In genomic region chr4:26345541-26345940, GRCh38 we compare ENCODE assay signal across 16 cellular contexts. TPM values are rescaled to one million over a fixed set of nuclear protein-coding genes. Genes with fewer than 3 reads are reported as not detected.
DNase-seq lines count a peak whose midpoint lies in the region; ATAC-seq, FAIRE-seq and TF ChIP-seq lines count a peak whose summit lies in the region.
"Had no signal": no experiment of that assay in that cellular context is flagged by ENCODE, and none has a peak within 500 bp of the region (broad histone marks: within the 10 kb centered on the region; RNA-seq: fewer than 3 reads in every experiment).

No MANE protein-coding gene starts in this region.

- H3K4me1 Mint-ChIP-seq in naive thymus-derived CD8-positive, alpha-beta T cell, result peaks cover 36 to 79% (median 68%) of the 10 kb centered on the region in 4 donors
- H3K4me1 Mint-ChIP-seq in activated naive CD8-positive, alpha-beta T cell treated with anti-CD3 and anti-CD28 coated beads for 36 hours, result peaks cover 51% of the 10 kb centered on the region

- no peak overlapping the region for H2BK5ac ChIP-seq in mesenchymal stem cell (ENCODE audit: low read depth, low read length, poor library complexity, severe bottlenecking)

- peak overlapping the region; percentile 53 for H3K9ac ChIP-seq in adipocyte (ENCODE audit: low read length)
- H3K9ac ChIP-seq in mesenchymal stem cell (ENCODE audit: low read length), result peak overlapping the region; percentile 77
- no peak overlapping the region for H3K9ac ChIP-seq in Karpas-422 (ENCODE audit: low read length)

- H3K23ac ChIP-seq in mesenchymal stem cell (ENCODE audit: low read length in 2 of 2), result no peak overlapping the region

- H4K8ac ChIP-seq in mesenchymal stem cell (ENCODE audit: low read length), result no peak overlapping the region

- H3K9me3 Mint-ChIP-seq in naive thymus-derived CD8-positive, alpha-beta T cell, result no peaks in the 10 kb centered on the region
- no peaks in the 10 kb centered on the region for H3K9me3 Mint-ChIP-seq in activated naive CD8-positive, alpha-beta T cell treated with anti-CD3 and anti-CD28 coated beads for 36 hours
- H3K9me3 Mint-ChIP-seq: stimulated activated naive CD8-positive, alpha-beta T cell treated with anti-CD3 and anti-CD28 coated beads, Interleukin-15, Interleukin-2, amounts not matched to agents 100 ng/mL and 50 ng/mL, for 24 hours had no signal

- H2AFZ ChIP-seq in mesenchymal stem cell (ENCODE audit: low read depth, low read length) (no peak overlapping the region), Karpas-422 (ENCODE audit: low read length) (no peak overlapping the region)

- H3K4me3 ChIP-seq in adipocyte (ENCODE audit: low read length) (peak overlapping the region; percentile 66), mesenchymal stem cell (ENCODE audit: insufficient read depth in 1 of 2, low read depth in 1 of 2, low read length in 2 of 2) (peak overlapping the region in 1 of 2 experiments; percentile 49), Karpas-422 (ENCODE audit: low read length) (no peak overlapping the region)

- no peaks in the 10 kb centered on the region for H3K9me2 ChIP-seq in Karpas-422 (replicated peaks; ENCODE audit: insufficient read depth, low read length)

- WGBS in mesenchymal stem cell, result 100% methylated on average over 3 of the region's 3 CpGs

- H3K27ac ChIP-seq in 22Rv1 (peak overlapping the region; percentile 60), mesenchymal stem cell (ENCODE audit: low read length, poor library complexity, severe bottlenecking) (no peak overlapping the region), Karpas-422 (ENCODE audit: low read length) (no peak overlapping the region)

- TF ChIP-seq CTCF in 22Rv1 (IDR thresholded peaks at IDR 0.05), result no peak

- no peak overlapping the region for H3K4me3 Mint-ChIP-seq in naive thymus-derived CD8-positive, alpha-beta T cell
- H3K4me3 Mint-ChIP-seq in activated naive CD8-positive, alpha-beta T cell treated with anti-CD3 and anti-CD28 coated beads for 36 hours, result no peak overlapping the region
- H3K4me3 Mint-ChIP-seq: activated CD8-positive, alpha-beta T cell treated with anti-CD3 and anti-CD28 coated beads, Interleukin-2, amount 10 ng/mL, durations not matched to agents 7 days and 5 days; stimulated activated naive CD8-positive, alpha-beta T cell treated with anti-CD3 and anti-CD28 coated beads, Interleukin-15, Interleukin-2, amounts not matched to agents 100 ng/mL and 50 ng/mL, for 24 hours had no signal

- H4K20me1 ChIP-seq in Karpas-422 (ENCODE audit: insufficient read depth, low read depth, low read length), result peaks cover 56% of the 10 kb centered on the region

- peaks cover 10% of the 10 kb centered on the region for H3K79me1 ChIP-seq in mesenchymal stem cell (replicated peaks; ENCODE audit: low read length, poor library complexity, severe bottlenecking)

- H3K9me3 ChIP-seq in adipocyte (ENCODE audit: control insufficient read depth, low read length) (no peaks in the 10 kb centered on the region), mesenchymal stem cell (ENCODE audit: control insufficient read depth, low read length) (no peaks in the 10 kb centered on the region), Karpas-422 (ENCODE audit: low read length) (no peaks in the 10 kb centered on the region)

- no peak overlapping the region for H3K14ac ChIP-seq in mesenchymal stem cell (ENCODE audit: low read length in 2 of 2)

- peak; percentile 81 for FAIRE-seq in GM12892 (lab: Jason Lieb, UNC)

- H2BK12ac ChIP-seq in mesenchymal stem cell (ENCODE audit: low read length in 2 of 2), result no peak overlapping the region

- TF ChIP-seq POLR2A in GM12892 (IDR thresholded peaks at IDR 0.05; ENCODE audit: low read depth, low read length), result no peak

- H3K4me1 ChIP-seq in adipocyte (ENCODE audit: control insufficient read depth, insufficient read depth, low read length) (peaks cover 53% of the 10 kb centered on the region), mesenchymal stem cell (ENCODE audit: control insufficient read depth, insufficient read depth, low read depth, low read length) (peaks cover 6% of the 10 kb centered on the region), Karpas-422 (ENCODE audit: low read length) (no peaks in the 10 kb centered on the region)

- H3K36me3 Mint-ChIP-seq in naive thymus-derived CD8-positive, alpha-beta T cell, result peaks cover 0 to 4% (median 3%) of the 10 kb centered on the region in 3 donors
- peaks cover 10% of the 10 kb centered on the region for H3K36me3 Mint-ChIP-seq in activated naive CD8-positive, alpha-beta T cell treated with anti-CD3 and anti-CD28 coated beads for 36 hours

- no peak overlapping the region for H3K4ac ChIP-seq in mesenchymal stem cell (ENCODE audit: low read depth in 1 of 2, low read length in 2 of 2)

- H2AK5ac ChIP-seq in mesenchymal stem cell (ENCODE audit: low read length, severe bottlenecking), result no peak overlapping the region

- H3K4me2 ChIP-seq in mesenchymal stem cell (ENCODE audit: low read length, poor library complexity, severe bottlenecking) (no peak overlapping the region), Karpas-422 (ENCODE audit: low read depth, low read length, poor library complexity, severe bottlenecking) (no peak overlapping the region)

- H3K79me2 ChIP-seq in Karpas-422 (ENCODE audit: low read length), result peaks cover 67% of the 10 kb centered on the region

- no peak overlapping the region for H4K91ac ChIP-seq in mesenchymal stem cell (ENCODE audit: low read length)

- DNase-seq in GM12892 (ENCODE audit: insufficient read length) (no peak), adipocyte (ENCODE audit: low read depth) (no peak), mesenchymal stem cell (no peak), Karpas-422 (no peak), AG08395 (ENCODE audit: low spot score) (no peak)
- no peak for DNase-seq in naive thymus-derived CD8-positive, alpha-beta T cell
- DNase-seq in activated naive CD8-positive, alpha-beta T cell treated with anti-CD3 and anti-CD28 coated beads for 36 hours, result no peak
- DNase-seq: activated CD8-positive, alpha-beta T cell treated with anti-CD3 and anti-CD28 coated beads, Interleukin-2, amount 10 ng/mL, durations not matched to agents 7 days and 5 days; activated effector memory CD4-positive, alpha-beta T cell treated with anti-CD3 and anti-CD28 coated beads, Interleukin-2, amount 50 U/mL, for 16 hours; NCI-H2081; NCI-H748 treated with DMSO at 0.1 percent for 48 hours; Right ventricle myocardium superior; T1000 had no signal

- no peak overlapping the region for H2BK15ac ChIP-seq in mesenchymal stem cell (ENCODE audit: low read depth, poor library complexity, severe bottlenecking)

- POLR2A ChIA-PET in naive thymus-derived CD8-positive, alpha-beta T cell (lab: Charles Lee), result no interaction called here

- H3K36me3 ChIP-seq in adipocyte (ENCODE audit: control insufficient read depth, insufficient read depth, low read length, severe bottlenecking) (no peaks in the 10 kb centered on the region), mesenchymal stem cell (ENCODE audit: control insufficient read depth in 1 of 2, insufficient read depth in 2 of 2, low read depth in 1 of 2, low read length in 2 of 2) (peaks cover 0 to 30% of the 10 kb centered on the region in 2 experiments), Karpas-422 (ENCODE audit: insufficient read depth, low read length) (no peaks in the 10 kb centered on the region)

- no peak overlapping the region for H3K18ac ChIP-seq in mesenchymal stem cell (ENCODE audit: low read depth in 1 of 2, low read length in 2 of 2)

- H2BK120ac ChIP-seq in mesenchymal stem cell (ENCODE audit: low read depth, low read length), result no peak overlapping the region

- H3K27ac Mint-ChIP-seq in naive thymus-derived CD8-positive, alpha-beta T cell, result peak overlapping the region in 1 of 10 donors; percentile 10
- H3K27ac Mint-ChIP-seq in activated naive CD8-positive, alpha-beta T cell treated with anti-CD3 and anti-CD28 coated beads for 36 hours, result no peak overlapping the region
- H3K27ac Mint-ChIP-seq: activated CD8-positive, alpha-beta T cell treated with anti-CD3 and anti-CD28 coated beads, Interleukin-2, amount 10 ng/mL, durations not matched to agents 7 days and 5 days had no signal

- no peak for ATAC-seq in naive thymus-derived CD8-positive, alpha-beta T cell
- ATAC-seq: activated CD8-positive, alpha-beta T cell treated with anti-CD3 and anti-CD28 coated beads, Interleukin-2, amount 10 ng/mL, durations not matched to agents 7 days and 5 days; sciatic nerve had no signal

- H3K27me3 ChIP-seq in adipocyte (replicated peaks; ENCODE audit: control insufficient read depth, insufficient read depth, low read length) (no peaks in the 10 kb centered on the region), mesenchymal stem cell (ENCODE audit: control insufficient read depth in 1 of 2, insufficient read depth in 1 of 2, low read length in 2 of 2) (no peaks in the 10 kb centered on the region), Karpas-422 (ENCODE audit: low read length) (no peaks in the 10 kb centered on the region)

- no peaks in the 10 kb centered on the region for H3K27me3 Mint-ChIP-seq in naive thymus-derived CD8-positive, alpha-beta T cell
- H3K27me3 Mint-ChIP-seq in activated naive CD8-positive, alpha-beta T cell treated with anti-CD3 and anti-CD28 coated beads for 36 hours, result no peaks in the 10 kb centered on the region
- H3K27me3 Mint-ChIP-seq: stimulated activated naive CD8-positive, alpha-beta T cell treated with anti-CD3 and anti-CD28 coated beads, Interleukin-15, Interleukin-2, amounts not matched to agents 100 ng/mL and 50 ng/mL, for 24 hours had no signal

RNA-seq across cellular contexts. Expression of gene RBPJ, which starts 24.7 kb away (rescaled TPM):
- polyA plus RNA-seq in GM12892 (2012; ENCODE audit: missing spikeins), result 62.6 TPM
- polyA plus RNA-seq in mesenchymal stem cell (2013, experiment 1 of 2), result 55.7 TPM
- polyA plus RNA-seq in mesenchymal stem cell (2013, experiment 2 of 2), result 54.9 TPM
- 10 to 100 TPM; 56.2 to 59.6 TPM for total RNA-seq in naive thymus-derived CD8-positive, alpha-beta T cell
- 10 to 100 TPM; 49.1 to 78.4 (median 73.2) TPM for polyA plus RNA-seq in naive thymus-derived CD8-positive, alpha-beta T cell
- 23.8 and 36.8 TPM in 2 replicates for total RNA-seq in Karpas-422 (2014; rRNA removed; shearing (Covaris generic); ENCODE audit: low replicate concordance)
- total RNA-seq in activated naive CD8-positive, alpha-beta T cell treated with anti-CD3 and anti-CD28 coated beads for 36 hours, result 10 to 100 TPM; 88.7 to 93.5 TPM
